8 cellular contexts compared by ENCODE assay signal in genomic region chr5:74579215-74579614, GRCh38.
DNase-seq lines count a peak whose midpoint lies in the region; ATAC-seq, FAIRE-seq and TF ChIP-seq lines count a peak whose summit lies in the region.

No MANE protein-coding gene starts in this region.

- no peaks in the 10 kb centered on the region for H3K36me3 ChIP-seq in sigmoid colon
- H3K36me3 ChIP-seq in pancreas: no peaks in the 10 kb centered on the region

- no peak overlapping the region for H3K4me3 ChIP-seq in sigmoid colon
- no peak overlapping the region for H3K4me3 ChIP-seq in pancreas

- H3K9me3 ChIP-seq in sigmoid colon (peaks cover 0 to 2% (median 0%) of the 10 kb centered on the region in 4 donors), pancreas (no peaks in the 10 kb centered on the region)

- TF ChIP-seq CTCF in GM20000 (IDR thresholded peaks at IDR 0.05; ENCODE audit: extremely low read depth, missing control alignments) (no peak), sigmoid colon (IDR thresholded peaks at IDR 0.05) (no peak), pancreas (IDR thresholded peaks at IDR 0.05) (no peak)

- ATAC-seq in HG03565 (IDR thresholded peaks at IDR 0.05; ENCODE audit: unreplicated experiment): peak; percentile 61
- no peak for ATAC-seq in pancreas

- no peak for FAIRE-seq in pancreas (lab: Jason Lieb, UNC)

- 65 to 79% methylated on average over 9 of the region's 9 CpGs for WGBS in sigmoid colon, 2 donors
- 94% methylated on average over 9 of the region's 9 CpGs for WGBS in pancreas, 2 donors

- H3K4me1 ChIP-seq in sigmoid colon (peaks cover 0 to 2% (median 0%) of the 10 kb centered on the region in 4 donors), pancreas (peaks cover 0 to 33% (median 0%) of the 10 kb centered on the region in 3 donors)

- TF ChIP-seq POLR2A in sigmoid colon (IDR thresholded peaks at IDR 0.05): no peak

- no peak overlapping the region for H3K27ac ChIP-seq in sigmoid colon
- no peak overlapping the region for H3K27ac ChIP-seq in pancreas

- TF ChIP-seq EP300 in sigmoid colon (IDR thresholded peaks at IDR 0.05): no peak

- H3K27me3 ChIP-seq in sigmoid colon (no peaks in the 10 kb centered on the region), pancreas (no peaks in the 10 kb centered on the region)

- intact Hi-C loops in sigmoid colon (cut with DNase I) (no loop called here), pancreas (cut with DNase I) (no loop called here)

- DNase-seq in GM20000 (ENCODE audit: low spot score): peak; percentile 46
- peak; percentile 18 for DNase-seq in activated CD8-positive, alpha-beta memory T cell treated with anti-CD3 and anti-CD28 coated beads, Interleukin-2, amount 50 U/mL, for 24 hours (ENCODE audit: extremely low read depth)
- DNase-seq in renal cortical epithelial cell (ENCODE audit: low read depth): peak; percentile 62
- DNase-seq in sigmoid colon: no peak
- DNase-seq in kidney glomerular epithelial cell (lab: John Stamatoyannopoulos, UW): no peak
- DNase-seq in 8988T: no peak
- no peak for DNase-seq in pancreas

Comparison
In these comparisons a context has a peak if more than half of its experiments do, and no peak if none do; other contexts are left out.
1. DNase-seq: peak in GM20000 (single experiment), activated CD8-positive, alpha-beta memory T cell treated with anti-CD3 and anti-CD28 coated beads, Interleukin-2, amount 50 U/mL, for 24 hours (single experiment) and renal cortical epithelial cell (single experiment); none in sigmoid colon (single experiment), kidney glomerular epithelial cell (single experiment), 8988T (single experiment) and pancreas (0 of 6).